15 cellular contexts compared by ENCODE assay signal in genomic region chr13:49838989-49839388, GRCh38.
"Had no signal": no experiment of that assay in that cellular context is flagged by ENCODE, and none has a peak within 500 bp of the region (broad histone marks: within the 10 kb centered on the region; RNA-seq: fewer than 3 reads in every experiment).

No MANE protein-coding gene starts in this region.

- H3K4me1 ChIP-seq: gastroesophageal sphincter, right atrium auricular region, tibial nerve, vagina had no signal

- H3K27ac ChIP-seq: coronary artery, epithelial cell of prostate, gastroesophageal sphincter, neutrophil, right atrium auricular region, tibial nerve, vagina had no signal

- DNase-seq: activated CD4-positive, alpha-beta memory T cell treated with anti-CD3 and anti-CD28 coated beads, Interleukin-2, amount 10 ng/mL, durations not matched to agents 7 days and 5 days; activated CD4-positive, alpha-beta T cell treated with anti-CD3 and anti-CD28 coated beads for 36 hours; activated naive CD4-positive, alpha-beta T cell; caudate nucleus; effector CD4-positive, alpha-beta T cell; posterior cingulate gyrus; T-helper 9 cell had no signal

- ATAC-seq: activated CD4-positive, alpha-beta T cell treated with anti-CD3 and anti-CD28 coated beads for 36 hours; gastroesophageal sphincter; stimulated activated memory B cell treated with anti-CD40 and anti-IgM and Interleukin-4, amounts not matched to agents 10 μg/mL and 1 μg/mL and 100 μg/mL, for 72 hours had no signal

- H3K27me3 ChIP-seq: gastroesophageal sphincter, neutrophil, right atrium auricular region, tibial nerve, vagina had no signal

- H3K36me3 ChIP-seq: gastroesophageal sphincter, neutrophil, right atrium auricular region, tibial nerve, vagina had no signal

- H3K9me3 ChIP-seq: gastroesophageal sphincter, neutrophil, right atrium auricular region, tibial nerve, vagina had no signal

- H3K4me3 ChIP-seq: coronary artery, gastroesophageal sphincter, right atrium auricular region, tibial nerve, vagina had no signal
